ENCODE assay signal across 8 cellular contexts in the genomic region with DNA sequence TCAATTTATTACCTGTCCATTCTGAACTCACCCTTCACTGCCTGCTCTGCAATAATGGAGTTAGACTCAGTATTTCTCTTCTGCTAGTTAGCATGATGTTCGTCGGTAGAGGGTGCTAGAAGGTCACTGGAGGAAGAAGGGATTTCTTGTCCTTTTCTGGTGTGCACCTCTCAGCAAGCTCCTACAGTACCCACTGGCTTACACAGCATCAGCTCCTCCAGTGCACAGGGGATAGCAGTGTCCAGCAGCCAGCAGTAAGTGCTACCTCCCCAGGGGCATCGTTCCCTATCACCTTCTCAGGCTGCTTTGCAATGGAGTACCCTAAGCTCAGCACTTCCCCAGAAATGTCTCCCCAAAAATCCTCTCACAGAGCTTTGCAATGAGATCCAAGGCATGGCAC. TPM values are rescaled to one million over a fixed set of nuclear protein-coding genes. Genes with fewer than 3 reads are reported as not detected.
A peak's percentile ranks its signal among the peaks of the same experiment; 100 is the strongest.
DNase-seq lines count a peak whose midpoint lies in the region; ATAC-seq and TF ChIP-seq lines count a peak whose summit lies in the region.

No MANE protein-coding gene starts in this region.

- H3K4me1 Mint-ChIP-seq in immature natural killer cell = no peaks in the 10 kb centered on the region

- no peak overlapping the region for H3K27ac Mint-ChIP-seq in immature natural killer cell

- no peaks in the 10 kb centered on the region for H3F3A ChIP-seq in SU-DHL-6 (ENCODE audit: insufficient read depth)

- no peak for DNase-seq in DND-41
- peak in 2 of 3 donors; percentile 18 to 27 for DNase-seq in immature natural killer cell
- no peak for DNase-seq in effector CD4-positive, alpha-beta T cell
- no peak for DNase-seq in RWPE1 (ENCODE audit: low spot score)
- no peak for DNase-seq in NCI-H1105 treated with DMSO at 0.1 percent for 48 hours (lab: John Stamatoyannopoulos, UW)

- H3K36me3 ChIP-seq in DND-41 (ENCODE audit: insufficient read depth, low read length) (no peaks in the 10 kb centered on the region), HEK293 (ENCODE audit: control insufficient read depth in 2 of 2, insufficient read depth in 1 of 2, low read length in 2 of 2) (no peaks in the 10 kb centered on the region), SU-DHL-6 (ENCODE audit: low read length) (no peaks in the 10 kb centered on the region)

- TF ChIP-seq CTCF in DND-41 (IDR thresholded peaks at IDR 0.05; ENCODE audit: borderline replicate concordance, extremely low read depth, low read length, poor library complexity, severe bottlenecking) (peak; percentile 39), HEK293 (tag by site-specific recombination; IDR thresholded peaks at IDR 0.05) (peak; percentile 47), SU-DHL-6 (IDR thresholded peaks at IDR 0.05; ENCODE audit: insufficient read depth, low read length, poor library complexity, severe bottlenecking) (peak; percentile 45), RWPE1 (conservative IDR thresholded peaks at IDR 0.05; ENCODE audit: low read depth) (no peak)

- CTCF ChIA-PET in HEK293 (lab: Yijun Ruan, JAX) = interaction anchor here (0.6 to 8.7 kb wide), 39 partner anchors 12 to 686 kb away, joined by 3 to 152 read pairs (median 3); no protein-coding TSS in a partner anchor
- CTCF ChIA-PET in RWPE1 (lab: Yijun Ruan, JAX) = interaction anchor here (0.6 to 1.5 kb wide), 9 partner anchors 12 to 383 kb away, joined by 3 to 6 read pairs (median 3); no protein-coding TSS in a partner anchor

- no peaks in the 10 kb centered on the region for H3K79me2 ChIP-seq in DND-41 (ENCODE audit: insufficient read depth, low read length)
- no peaks in the 10 kb centered on the region for H3K79me2 ChIP-seq in SU-DHL-6 (ENCODE audit: insufficient read depth, low read length)

- peaks cover 2% of the 10 kb centered on the region for H3K27me3 ChIP-seq in DND-41 (ENCODE audit: insufficient read depth, low read length, poor library complexity)
- no peaks in the 10 kb centered on the region for H3K27me3 ChIP-seq in SU-DHL-6 (ENCODE audit: low read length)

- H3K36me3 Mint-ChIP-seq in immature natural killer cell = no peaks in the 10 kb centered on the region

- peaks cover 11% of the 10 kb centered on the region for H3K4me1 ChIP-seq in DND-41 (ENCODE audit: insufficient read depth, low read length)
- H3K4me1 ChIP-seq in HEK293 (ENCODE audit: control insufficient read depth, insufficient read depth, low read length) = no peaks in the 10 kb centered on the region

- H2AFZ ChIP-seq in DND-41 (ENCODE audit: low read depth, low read length) (no peak overlapping the region), SU-DHL-6 (ENCODE audit: low read depth, low read length, severe bottlenecking) (no peak overlapping the region)

- H3K4me3 ChIP-seq in DND-41 (ENCODE audit: low read depth in 1 of 2, low read length in 2 of 2) (no peak overlapping the region), HEK293 (ENCODE audit: low read depth, low read length) (no peak overlapping the region), SU-DHL-6 (ENCODE audit: insufficient read depth, low read length, poor library complexity, severe bottlenecking) (no peak overlapping the region)

- no peaks in the 10 kb centered on the region for H3K9me3 ChIP-seq in DND-41 (ENCODE audit: insufficient read depth, low read length, severe bottlenecking)
- no peaks in the 10 kb centered on the region for H3K9me3 ChIP-seq in HEK293 (ENCODE audit: control insufficient read depth, insufficient read depth, low read depth, low read length)
- no peaks in the 10 kb centered on the region for H3K9me3 ChIP-seq in SU-DHL-6 (ENCODE audit: insufficient read depth, low read length)

- H3K9me3 Mint-ChIP-seq in immature natural killer cell = no peaks in the 10 kb centered on the region

- H3K9me2 ChIP-seq in SU-DHL-6 (replicated peaks; ENCODE audit: insufficient read depth, low read length) = no peaks in the 10 kb centered on the region

- POLR2A ChIA-PET in HEK293 (lab: Yijun Ruan, JAX) = interaction anchor here (0.6 to 1.0 kb wide), 2 partner anchors 16 to 92 kb away, joined by 3 to 4 read pairs; no protein-coding TSS in a partner anchor
- POLR2A ChIA-PET in RWPE1 (lab: Yijun Ruan, JAX; ENCODE audit: low non-redundant PET) = no interaction called here

- H3K9ac ChIP-seq in DND-41 (ENCODE audit: low read depth, low read length) (no peak overlapping the region), SU-DHL-6 (ENCODE audit: low read length) (no peak overlapping the region)

- H4K20me1 ChIP-seq in DND-41 (ENCODE audit: insufficient read depth, low read length) (no peaks in the 10 kb centered on the region), SU-DHL-6 (ENCODE audit: low read depth, low read length) (no peaks in the 10 kb centered on the region)

- H3K27me3 Mint-ChIP-seq in immature natural killer cell (ENCODE audit: low read depth in 3 of 3) = peaks cover 3 to 21% (median 4%) of the 10 kb centered on the region in 3 donors

- H3K27ac ChIP-seq in DND-41 (ENCODE audit: low read length) (no peak overlapping the region), HEK293 (ENCODE audit: extremely low read depth, low read depth, low read length) (no peak overlapping the region), SU-DHL-6 (ENCODE audit: low read depth, low read length) (no peak overlapping the region), RWPE1 (no peak overlapping the region)

- H3K4me3 Mint-ChIP-seq in immature natural killer cell = no peak overlapping the region

- ATAC-seq in DND-41 (ENCODE audit: insufficient read depth, low read depth) = no peak
- no peak for ATAC-seq in GM18520 (IDR thresholded peaks at IDR 0.05; ENCODE audit: unreplicated experiment)

- no peak overlapping the region for H3K4me2 ChIP-seq in DND-41 (ENCODE audit: insufficient read depth, low read length)
- H3K4me2 ChIP-seq in SU-DHL-6 (ENCODE audit: low read depth, low read length, poor library complexity, severe bottlenecking) = no peak overlapping the region

TF ChIP-seq in HEK293, 187 proteins besides CTCF, POLR2A, EP300 and RAD21 (continues in another document):
- no peak for TF ChIP-seq ZNF473 (tag by site-specific recombination; IDR thresholded peaks at IDR 0.05)
- no peak for TF ChIP-seq ZFP69B (tag by site-specific recombination; IDR thresholded peaks at IDR 0.05)
- no peak for TF ChIP-seq ZNF311 (tag by site-specific recombination; IDR thresholded peaks at IDR 0.05; ENCODE audit: borderline replicate concordance)
- TF ChIP-seq KLF7 (tag by site-specific recombination; IDR thresholded peaks at IDR 0.05; ENCODE audit: borderline replicate concordance) = no peak
- no peak for TF ChIP-seq HOXA7 (CRISPR knock-in tag; IDR thresholded peaks at IDR 0.05; ENCODE audit: borderline replicate concordance)
- TF ChIP-seq ZFP41 (tag by site-specific recombination; IDR thresholded peaks at IDR 0.05; ENCODE audit: borderline replicate concordance) = no peak
- TF ChIP-seq BCL11B (tag by site-specific recombination; IDR thresholded peaks at IDR 0.05; ENCODE audit: low read depth) = no peak
- no peak for TF ChIP-seq ZNF239 (tag by site-specific recombination; IDR thresholded peaks at IDR 0.05)
- TF ChIP-seq, protein P1, sequence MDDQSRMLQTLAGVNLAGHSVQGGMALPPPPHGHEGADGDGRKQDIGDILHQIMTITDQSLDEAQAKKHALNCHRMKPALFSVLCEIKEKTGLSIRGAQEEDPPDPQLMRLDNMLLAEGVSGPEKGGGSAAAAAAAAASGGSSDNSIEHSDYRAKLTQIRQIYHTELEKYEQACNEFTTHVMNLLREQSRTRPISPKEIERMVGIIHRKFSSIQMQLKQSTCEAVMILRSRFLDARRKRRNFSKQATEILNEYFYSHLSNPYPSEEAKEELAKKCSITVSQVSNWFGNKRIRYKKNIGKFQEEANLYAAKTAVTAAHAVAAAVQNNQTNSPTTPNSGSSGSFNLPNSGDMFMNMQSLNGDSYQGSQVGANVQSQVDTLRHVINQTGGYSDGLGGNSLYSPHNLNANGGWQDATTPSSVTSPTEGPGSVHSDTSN (CRISPR knock-in tag; IDR thresholded peaks at IDR 0.05) = no peak
- TF ChIP-seq, protein P2, sequence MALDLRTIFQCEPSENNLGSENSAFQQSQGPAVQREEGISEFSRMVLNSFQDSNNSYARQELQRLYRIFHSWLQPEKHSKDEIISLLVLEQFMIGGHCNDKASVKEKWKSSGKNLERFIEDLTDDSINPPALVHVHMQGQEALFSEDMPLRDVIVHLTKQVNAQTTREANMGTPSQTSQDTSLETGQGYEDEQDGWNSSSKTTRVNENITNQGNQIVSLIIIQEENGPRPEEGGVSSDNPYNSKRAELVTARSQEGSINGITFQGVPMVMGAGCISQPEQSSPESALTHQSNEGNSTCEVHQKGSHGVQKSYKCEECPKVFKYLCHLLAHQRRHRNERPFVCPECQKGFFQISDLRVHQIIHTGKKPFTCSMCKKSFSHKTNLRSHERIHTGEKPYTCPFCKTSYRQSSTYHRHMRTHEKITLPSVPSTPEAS (tag by site-specific recombination; IDR thresholded peaks at IDR 0.05) = 0 out of 2 replicates have a peak, but pooled peaks have one; percentile 15
- no peak for TF ChIP-seq SP3 (tag by site-specific recombination; IDR thresholded peaks at IDR 0.05)
- TF ChIP-seq ZNF426 (tag by site-specific recombination; IDR thresholded peaks at IDR 0.05) = no peak
- TF ChIP-seq ZNF223 (tag by site-specific recombination; IDR thresholded peaks at IDR 0.05) = no peak
- TF ChIP-seq FEZF1 (tag by site-specific recombination; IDR thresholded peaks at IDR 0.05) = no peak
- TF ChIP-seq, protein P3, sequence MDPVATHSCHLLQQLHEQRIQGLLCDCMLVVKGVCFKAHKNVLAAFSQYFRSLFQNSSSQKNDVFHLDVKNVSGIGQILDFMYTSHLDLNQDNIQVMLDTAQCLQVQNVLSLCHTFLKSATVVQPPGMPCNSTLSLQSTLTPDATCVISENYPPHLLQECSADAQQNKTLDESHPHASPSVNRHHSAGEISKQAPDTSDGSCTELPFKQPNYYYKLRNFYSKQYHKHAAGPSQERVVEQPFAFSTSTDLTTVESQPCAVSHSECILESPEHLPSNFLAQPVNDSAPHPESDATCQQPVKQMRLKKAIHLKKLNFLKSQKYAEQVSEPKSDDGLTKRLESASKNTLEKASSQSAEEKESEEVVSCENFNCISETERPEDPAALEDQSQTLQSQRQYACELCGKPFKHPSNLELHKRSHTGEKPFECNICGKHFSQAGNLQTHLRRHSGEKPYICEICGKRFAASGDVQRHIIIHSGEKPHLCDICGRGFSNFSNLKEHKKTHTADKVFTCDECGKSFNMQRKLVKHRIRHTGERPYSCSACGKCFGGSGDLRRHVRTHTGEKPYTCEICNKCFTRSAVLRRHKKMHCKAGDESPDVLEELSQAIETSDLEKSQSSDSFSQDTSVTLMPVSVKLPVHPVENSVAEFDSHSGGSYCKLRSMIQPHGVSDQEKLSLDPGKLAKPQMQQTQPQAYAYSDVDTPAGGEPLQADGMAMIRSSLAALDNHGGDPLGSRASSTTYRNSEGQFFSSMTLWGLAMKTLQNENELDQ (tag by site-specific recombination; IDR thresholded peaks at IDR 0.05; ENCODE audit: low read depth) = no peak
- TF ChIP-seq ZNF548 (tag by site-specific recombination; IDR thresholded peaks at IDR 0.05) = no peak

RNA-seq across cellular contexts. Expression of a gene that starts 45.9 kb away (rescaled TPM):
- polyA plus RNA-seq in immature natural killer cell = 10 to 100 TPM in 2 of 3 donors, 1 to 10 TPM in 1; 6.1 to 36.5 (median 14.3) TPM

Comparison
In these comparisons a context has a peak if more than half of its experiments do, and no peak if none do; other contexts are left out.
1. DNase-seq: peak in immature natural killer cell (2 of 3); none in DND-41 (single experiment), effector CD4-positive, alpha-beta T cell (single experiment), RWPE1 (single experiment) and NCI-H1105 treated with DMSO at 0.1 percent for 48 hours (single experiment).